17 cellular contexts compared by ENCODE assay signal in the genomic region with DNA sequence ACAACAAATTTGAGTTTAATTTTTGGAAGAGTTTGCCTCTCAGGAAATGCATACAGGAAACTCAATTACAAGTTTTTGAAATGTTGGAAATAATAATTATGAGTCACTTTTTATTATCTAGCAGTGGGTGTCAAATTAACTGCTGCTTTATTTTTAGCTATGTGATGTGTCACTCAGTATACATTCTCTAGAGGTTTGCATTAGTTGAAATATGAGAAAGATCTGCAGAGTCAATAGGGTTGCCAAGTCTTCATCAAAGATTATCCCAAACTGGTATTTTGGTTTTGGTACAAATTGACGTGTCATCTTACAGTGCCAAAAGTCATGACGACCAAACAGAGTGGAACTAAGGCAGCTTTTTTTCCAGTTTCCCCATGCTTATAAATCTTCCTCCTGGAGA. TPM values are rescaled to one million over a fixed set of nuclear protein-coding genes. Genes with fewer than 3 reads are reported as not detected.
DNase-seq lines count a peak whose midpoint lies in the region; TF ChIP-seq lines count a peak whose summit lies in the region.
"Had no signal": no experiment of that assay in that cellular context is flagged by ENCODE, and none has a peak within 500 bp of the region (broad histone marks: within the 10 kb centered on the region; RNA-seq: fewer than 3 reads in every experiment).

No MANE protein-coding gene starts in this region.

- POLR2A ChIA-PET in SK-N-SH (lab: Yijun Ruan, JAX) = no interaction called here

- H2AFZ ChIP-seq in SK-N-SH (ENCODE audit: low read depth) = peak overlapping the region; percentile 42; the same call in 1 of the 2 replicates

- H3K27ac ChIP-seq in BLaER1 = no peak overlapping the region
- peak overlapping the region in 1 of 2 experiments; percentile 18; a peak in 1 of 4 replicates for H3K27ac ChIP-seq in SK-N-SH (ENCODE audit: low read depth in 2 of 2, low read length in 1 of 2)
- H3K27ac ChIP-seq: cardiac muscle cell, parathyroid adenoma, SJCRH30 had no signal

- H3K9me3 ChIP-seq in BLaER1 = no peaks in the 10 kb centered on the region
- no peaks in the 10 kb centered on the region for H3K9me3 ChIP-seq in SK-N-SH
- H3K9me3 ChIP-seq: SJCRH30 had no signal

- CTCF ChIA-PET in SK-N-SH (lab: Yijun Ruan, JAX) = interaction anchor here (0.9 to 2.3 kb wide), 5 partner anchors 9 to 156 kb away, joined by 3 to 10 read pairs (median 4); no protein-coding TSS in a partner anchor

- H3K4me3 ChIP-seq in BLaER1 (no peak overlapping the region), SK-N-SH (ENCODE audit: low read depth in 2 of 2, low read length in 1 of 2) (no peak overlapping the region)
- H3K4me3 ChIP-seq: cardiac muscle cell, SJCRH30 had no signal

- peak; percentile 22 for DNase-seq in HFFc6
- no peak for DNase-seq in SK-N-SH
- DNase-seq in kidney glomerular epithelial cell (lab: John Stamatoyannopoulos, UW) = peak; percentile 4
- DNase-seq in activated CD4-positive, alpha-beta T cell treated with anti-CD3 and anti-CD28 coated beads, Interleukin-2, amount 50 U/mL, for 48 hours = no peak
- no peak for DNase-seq in pons (ENCODE audit: low spot score)
- no peak for DNase-seq in NCI-H2227 treated with DMSO at 0.1 percent for 48 hours (lab: John Stamatoyannopoulos, UW)
- no peak for DNase-seq in NCI-H1105 treated with DMSO at 0.1 percent for 48 hours (lab: John Stamatoyannopoulos, UW)
- DNase-seq: activated naive CD4-positive, alpha-beta T cell treated with anti-CD3 and anti-CD28 coated beads, Interleukin-2, amount 10 ng/mL, durations not matched to agents 7 days and 5 days; DND-41; effector memory CD4-positive, alpha-beta T cell; head of caudate nucleus; NCI-H2029; SJCRH30 had no signal

- H3K9ac ChIP-seq in BLaER1 (no peak overlapping the region), SK-N-SH (no peak overlapping the region)
- H3K9ac ChIP-seq: parathyroid adenoma had no signal

- peak overlapping the region; percentile 31; the same call in 1 of the 2 replicates for H3K27ac Mint-ChIP-seq in HFFc6
- H3K27ac Mint-ChIP-seq: activated naive CD4-positive, alpha-beta T cell treated with anti-CD3 and anti-CD28 coated beads, Interleukin-2, amount 10 ng/mL, durations not matched to agents 7 days and 5 days; B cell had no signal

- 64% methylated on average over 2 of the region's 2 CpGs for WGBS in SK-N-SH (ENCODE audit: low lambda C conversion rate)

- H3K9me2 ChIP-seq in SK-N-SH = no peaks in the 10 kb centered on the region

- TF ChIP-seq EP300 in SK-N-SH (IDR thresholded peaks at IDR 0.05; ENCODE audit: borderline replicate concordance in 1 of 2, low read depth in 1 of 2, low read length in 1 of 2) = no peak

- TF ChIP-seq CTCF in HFFc6 (IDR thresholded peaks at IDR 0.05) = no peak
- TF ChIP-seq CTCF in SK-N-SH (IDR thresholded peaks at IDR 0.05) = no peak

- H3K4me1 ChIP-seq in BLaER1 (peaks cover 18% of the 10 kb centered on the region), SK-N-SH (ENCODE audit: control insufficient read depth in 1 of 2, insufficient read depth in 2 of 2, low read depth in 1 of 2, low read length in 1 of 2) (peaks cover 0 to 33% of the 10 kb centered on the region in 2 experiments; a peak in 2 of 4 replicates)
- H3K4me1 ChIP-seq: parathyroid adenoma had no signal

- TF ChIP-seq RAD21 in SK-N-SH (IDR thresholded peaks at IDR 0.05; ENCODE audit: low read length) = no peak

- H3K4me3 Mint-ChIP-seq in HFFc6 = peak overlapping the region; percentile 41
- H3K4me3 Mint-ChIP-seq: activated naive CD4-positive, alpha-beta T cell treated with anti-CD3 and anti-CD28 coated beads, Interleukin-2, amount 10 ng/mL, durations not matched to agents 7 days and 5 days; B cell had no signal

- H3K27me3 Mint-ChIP-seq in HFFc6 (ENCODE audit: insufficient read depth) = peaks cover 13% of the 10 kb centered on the region

- H3K27me3 ChIP-seq in BLaER1 (no peaks in the 10 kb centered on the region), SK-N-SH (ENCODE audit: insufficient read depth) (peaks cover 16% of the 10 kb centered on the region; the same call in 1 of the 2 replicates)
- H3K27me3 ChIP-seq: SJCRH30 had no signal

- H3F3A ChIP-seq in SK-N-SH (replicated peaks; ENCODE audit: insufficient read depth) = peaks cover 4% of the 10 kb centered on the region

- H3K79me2 ChIP-seq in SK-N-SH (ENCODE audit: insufficient read depth) = no peaks in the 10 kb centered on the region
- H3K79me2 ChIP-seq: parathyroid adenoma had no signal

- H3K36me3 ChIP-seq in BLaER1 = no peaks in the 10 kb centered on the region
- H3K36me3 ChIP-seq in SK-N-SH (replicated peaks in 1 of 2; ENCODE audit: control insufficient read depth in 1 of 2, insufficient read depth in 2 of 2, low read length in 1 of 2) = no peaks in the 10 kb centered on the region
- H3K36me3 ChIP-seq: cardiac muscle cell, SJCRH30 had no signal

- 0 out of 2 replicates have a peak overlapping the region, but pooled peaks have one; percentile 9 for H3K4me2 ChIP-seq in BLaER1
- peak overlapping the region; percentile 5; the same call in 1 of the 2 replicates for H3K4me2 ChIP-seq in SK-N-SH

- no peaks in the 10 kb centered on the region for H4K20me1 ChIP-seq in BLaER1
- no peaks in the 10 kb centered on the region for H4K20me1 ChIP-seq in SK-N-SH (ENCODE audit: insufficient read depth)

- H3K4me1 Mint-ChIP-seq in HFFc6 (ENCODE audit: low read depth) = peaks cover 46% of the 10 kb centered on the region
- H3K4me1 Mint-ChIP-seq: B cell had no signal

- H3K36me3 Mint-ChIP-seq in HFFc6 (ENCODE audit: low read depth) = no peaks in the 10 kb centered on the region
- H3K36me3 Mint-ChIP-seq: activated naive CD4-positive, alpha-beta T cell treated with anti-CD3 and anti-CD28 coated beads, Interleukin-2, amount 10 ng/mL, durations not matched to agents 7 days and 5 days had no signal

- H3K9me3 Mint-ChIP-seq in HFFc6 = no peaks in the 10 kb centered on the region
- H3K9me3 Mint-ChIP-seq: activated naive CD4-positive, alpha-beta T cell treated with anti-CD3 and anti-CD28 coated beads, Interleukin-2, amount 10 ng/mL, durations not matched to agents 7 days and 5 days had no signal

TF ChIP-seq in SK-N-SH, 30 proteins besides CTCF, POLR2A, EP300 and RAD21:
- no peak for TF ChIP-seq JUND (IDR thresholded peaks at IDR 0.05)
- TF ChIP-seq, protein P1, sequence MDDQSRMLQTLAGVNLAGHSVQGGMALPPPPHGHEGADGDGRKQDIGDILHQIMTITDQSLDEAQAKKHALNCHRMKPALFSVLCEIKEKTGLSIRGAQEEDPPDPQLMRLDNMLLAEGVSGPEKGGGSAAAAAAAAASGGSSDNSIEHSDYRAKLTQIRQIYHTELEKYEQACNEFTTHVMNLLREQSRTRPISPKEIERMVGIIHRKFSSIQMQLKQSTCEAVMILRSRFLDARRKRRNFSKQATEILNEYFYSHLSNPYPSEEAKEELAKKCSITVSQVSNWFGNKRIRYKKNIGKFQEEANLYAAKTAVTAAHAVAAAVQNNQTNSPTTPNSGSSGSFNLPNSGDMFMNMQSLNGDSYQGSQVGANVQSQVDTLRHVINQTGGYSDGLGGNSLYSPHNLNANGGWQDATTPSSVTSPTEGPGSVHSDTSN (IDR thresholded peaks at IDR 0.05) = 0 out of 2 replicates have a peak, but pooled peaks have one; percentile 20
- peak; percentile 10; the same call in 1 of the 2 replicates for TF ChIP-seq NFIC (IDR thresholded peaks at IDR 0.05; ENCODE audit: borderline replicate concordance)
- peak; percentile 22; the same call in 1 of the 2 replicates for TF ChIP-seq TEAD4 (IDR thresholded peaks at IDR 0.05; ENCODE audit: borderline replicate concordance, insufficient read depth)
- TF ChIP-seq MXI1 (IDR thresholded peaks at IDR 0.05; ENCODE audit: low read depth, low read length) = no peak
- TF ChIP-seq MEF2A (IDR thresholded peaks at IDR 0.05; ENCODE audit: borderline replicate concordance, low read depth) = 0 out of 2 replicates have a peak, but pooled peaks have one; percentile 56
- TF ChIP-seq FOSL2 (IDR thresholded peaks at IDR 0.05; ENCODE audit: borderline replicate concordance, low read depth) = peak; percentile 56; the same call in 1 of the 2 replicates
- no peak for TF ChIP-seq ELF1 (IDR thresholded peaks at IDR 0.05)
TF ChIP-seq in SK-N-SH: peak in this region for 5.

RNA-seq across cellular contexts. Expression of a gene that starts 54.3 kb away (rescaled TPM):
- 10 to 100 TPM; 18.9 to 24.5 (median 21.9) TPM for total RNA-seq in HFFc6 (2021; fragmentation: NEBNext Ultra II Directional; extraction: Animal tissue kit (Norgen Biotek cat#: 25700))
- 3.4 and 4.0 TPM in 2 replicates for polyA plus RNA-seq in SK-N-SH (2012; rRNA removed)
- polyA plus RNA-seq in SK-N-SH (2012; cell fraction: cytosol; rRNA removed) = 6.1 and 7.8 TPM in 2 replicates
- polyA plus RNA-seq in SK-N-SH (2012; cell fraction: nucleus; rRNA removed) = 1.0 and 1.9 TPM in 2 replicates

Comparison
In these comparisons a context has a peak if more than half of its experiments do, and no peak if none do; other contexts are left out.
1. DNase-seq: peak in HFFc6 (single experiment) and kidney glomerular epithelial cell (single experiment); none in SK-N-SH (single experiment), activated CD4-positive, alpha-beta T cell treated with anti-CD3 and anti-CD28 coated beads, Interleukin-2, amount 50 U/mL, for 48 hours (0 of 2), pons (single experiment), NCI-H2227 treated with DMSO at 0.1 percent for 48 hours (single experiment) and NCI-H1105 treated with DMSO at 0.1 percent for 48 hours (single experiment).